In genomic region chr16:68244481-68244902, GRCh38 we compare ENCODE assay signal across 1 cellular context.
TF ChIP-seq lines count a peak whose summit lies in the region.

No MANE protein-coding gene starts in this region.

TF ChIP-seq in H1, 55 proteins besides CTCF, POLR2A, EP300 and RAD21:
- no peak for TF ChIP-seq HDAC2 (IDR thresholded peaks at IDR 0.05; ENCODE audit: borderline replicate concordance in 1 of 2, low read depth in 2 of 2, low read length in 2 of 2)
